Comparison of ENCODE assay signal across 19 cellular contexts in genomic region chr11:114359342-114359741, GRCh38.
"Had no signal": no experiment of that assay in that cellular context is flagged by ENCODE, and none has a peak within 500 bp of the region (broad histone marks: within the 10 kb centered on the region; RNA-seq: fewer than 3 reads in every experiment).

No MANE protein-coding gene starts in this region.

- H3K9me3 ChIP-seq: adrenal gland, body of pancreas, psoas muscle, suprapubic skin had no signal

- ATAC-seq: natural killer cell; psoas muscle; stimulated activated naive CD8-positive, alpha-beta T cell treated with anti-CD3 and anti-CD28 coated beads, Interleukin-15, Interleukin-2, amounts not matched to agents 100 U/mL and 50 U/mL, for 24 hours; T-helper 17 cell had no signal

- H3K36me3 ChIP-seq: adrenal gland, suprapubic skin had no signal

- H3K27me3 ChIP-seq: body of pancreas, suprapubic skin had no signal

- H3K9me3 Mint-ChIP-seq: activated CD4-positive, alpha-beta T cell treated with anti-CD3 and anti-CD28 coated beads, Interleukin-2, amount 10 ng/mL, durations not matched to agents 7 days and 5 days; activated naive CD4-positive, alpha-beta T cell treated with anti-CD3 and anti-CD28 coated beads, Interleukin-2, amount 10 ng/mL, durations not matched to agents 7 days and 5 days; activated T-helper 2 cell treated with anti-CD3 and anti-CD28 coated beads, Interferon-gamma antibody, Interleukin-2, Interleukin-4, amounts not matched to agents 10 μg/mL and 5 μg/mL and 100 μg/mL, durations not matched to agents 14 hours and 24 hours and 36 hours; immature natural killer cell; natural killer cell; type B pancreatic cell had no signal

- H3K4me1 ChIP-seq: adrenal gland, psoas muscle had no signal

- H3K27me3 Mint-ChIP-seq: activated naive CD4-positive, alpha-beta T cell treated with anti-CD3 and anti-CD28 coated beads, Interleukin-2, amount 10 ng/mL, durations not matched to agents 7 days and 5 days; type B pancreatic cell had no signal

- H3K4me3 ChIP-seq: adrenal gland, body of pancreas, psoas muscle, suprapubic skin had no signal

- H3K4me1 Mint-ChIP-seq: activated CD4-positive, alpha-beta T cell treated with anti-CD3 and anti-CD28 coated beads, Interleukin-2, amount 10 ng/mL, durations not matched to agents 7 days and 5 days; activated naive CD4-positive, alpha-beta T cell treated with anti-CD3 and anti-CD28 coated beads, Interleukin-2, amount 10 ng/mL, durations not matched to agents 7 days and 5 days; immature natural killer cell; natural killer cell had no signal

- DNase-seq: activated CD4-positive, alpha-beta T cell treated with anti-CD3 and anti-CD28 coated beads, Interleukin-2, amount 10 ng/mL, durations not matched to agents 7 days and 5 days; activated CD4-positive, CD25-positive, alpha-beta regulatory T cell; activated CD8-positive, alpha-beta memory T cell treated with anti-CD3 and anti-CD28 coated beads for 24 hours; activated naive CD4-positive, alpha-beta T cell treated with anti-CD3 and anti-CD28 coated beads, Interleukin-2, amount 10 ng/mL, durations not matched to agents 7 days and 5 days; activated T-cell treated with anti-CD3 and anti-CD28 coated beads for 4 hours; adrenal gland; glutamatergic neuron; immature natural killer cell; natural killer cell; psoas muscle; stimulated activated CD4-positive, alpha-beta T cell treated with anti-CD3 and anti-CD28 coated beads, Interleukin-2, amount 100 ng/mL, for 48 hours; stimulated activated CD8-positive, alpha-beta memory T cell treated with anti-CD3 and anti-CD28 coated beads, Interleukin-4, amount 100 ng/mL, for 48 hours; stimulated activated naive CD8-positive, alpha-beta T cell treated with anti-CD3 and anti-CD28 coated beads, Interleukin-15, Interleukin-2, amounts not matched to agents 100 U/mL and 50 U/mL, for 24 hours; T-helper 17 cell had no signal

- H3K36me3 Mint-ChIP-seq: activated naive CD4-positive, alpha-beta T cell treated with anti-CD3 and anti-CD28 coated beads, Interleukin-2, amount 10 ng/mL, durations not matched to agents 7 days and 5 days; immature natural killer cell; natural killer cell; type B pancreatic cell had no signal

- H3K4me3 Mint-ChIP-seq: activated CD4-positive, alpha-beta T cell treated with anti-CD3 and anti-CD28 coated beads, Interleukin-2, amount 10 ng/mL, durations not matched to agents 7 days and 5 days; activated naive CD4-positive, alpha-beta T cell treated with anti-CD3 and anti-CD28 coated beads, Interleukin-2, amount 10 ng/mL, durations not matched to agents 7 days and 5 days; immature natural killer cell; natural killer cell; T-helper 17 cell; type B pancreatic cell had no signal

- H3K27ac Mint-ChIP-seq: activated CD4-positive, alpha-beta T cell treated with anti-CD3 and anti-CD28 coated beads, Interleukin-2, amount 10 ng/mL, durations not matched to agents 7 days and 5 days; activated naive CD4-positive, alpha-beta T cell treated with anti-CD3 and anti-CD28 coated beads, Interleukin-2, amount 10 ng/mL, durations not matched to agents 7 days and 5 days; activated T-helper 2 cell treated with anti-CD3 and anti-CD28 coated beads, Interferon-gamma antibody, Interleukin-2, Interleukin-4, amounts not matched to agents 10 μg/mL and 5 μg/mL and 100 μg/mL, durations not matched to agents 14 hours and 24 hours and 36 hours; immature natural killer cell; natural killer cell; T-helper 17 cell had no signal

- FAIRE-seq: TTC549 had no signal

- H3K27ac ChIP-seq: adrenal gland, body of pancreas, psoas muscle, suprapubic skin had no signal
